ENCODE assay signal across 1 cellular context in the genomic region with DNA sequence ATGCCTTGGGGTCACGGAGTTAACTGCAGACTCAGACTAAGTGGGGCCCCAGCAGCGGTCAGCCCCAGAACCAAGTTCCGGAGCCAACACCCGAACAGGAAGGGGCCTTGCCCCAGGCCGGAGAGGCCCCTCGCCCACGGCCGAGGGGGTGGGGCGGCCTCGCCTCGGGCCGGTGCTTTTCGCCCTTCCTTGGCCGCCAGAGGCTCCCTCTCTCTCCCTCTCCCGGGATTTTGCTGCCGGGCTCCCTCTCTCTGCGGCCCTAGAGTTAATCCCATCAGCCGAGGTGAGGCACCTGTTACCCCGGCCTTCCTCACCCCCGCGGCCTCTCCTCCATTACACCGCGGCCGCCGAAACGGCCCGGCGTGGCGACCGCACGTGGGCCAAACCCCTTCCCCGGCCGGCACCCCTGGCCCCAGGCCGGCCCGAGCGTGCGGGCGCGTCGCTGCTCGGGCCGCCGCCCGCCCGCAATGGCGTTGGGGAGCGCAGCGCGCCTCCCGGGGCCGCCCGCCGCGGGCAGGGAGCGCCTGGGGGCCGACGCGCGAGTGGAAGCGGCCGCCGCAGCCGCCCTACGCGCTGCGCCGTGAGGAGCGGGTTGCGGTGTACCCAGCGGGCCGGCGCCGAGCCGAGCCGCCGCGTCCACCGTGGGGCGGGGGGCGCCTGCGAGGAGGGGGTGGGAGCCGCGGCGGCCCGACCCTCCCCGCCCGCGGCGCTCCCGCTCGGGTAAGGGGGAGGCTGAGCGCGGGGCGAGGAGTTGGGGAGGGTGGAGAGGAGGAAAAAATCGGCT.
TF ChIP-seq lines count a peak whose summit lies in the region.

A gene (plus strand): TSS at position 175 of the 784 bp plus-strand sequence. CDS start 2,520 bp downstream, outside the sequence.

TF ChIP-seq in HepG2, 621 proteins besides CTCF, POLR2A, EP300 and RAD21 (continued from another document):
- TF ChIP-seq, protein P1, sequence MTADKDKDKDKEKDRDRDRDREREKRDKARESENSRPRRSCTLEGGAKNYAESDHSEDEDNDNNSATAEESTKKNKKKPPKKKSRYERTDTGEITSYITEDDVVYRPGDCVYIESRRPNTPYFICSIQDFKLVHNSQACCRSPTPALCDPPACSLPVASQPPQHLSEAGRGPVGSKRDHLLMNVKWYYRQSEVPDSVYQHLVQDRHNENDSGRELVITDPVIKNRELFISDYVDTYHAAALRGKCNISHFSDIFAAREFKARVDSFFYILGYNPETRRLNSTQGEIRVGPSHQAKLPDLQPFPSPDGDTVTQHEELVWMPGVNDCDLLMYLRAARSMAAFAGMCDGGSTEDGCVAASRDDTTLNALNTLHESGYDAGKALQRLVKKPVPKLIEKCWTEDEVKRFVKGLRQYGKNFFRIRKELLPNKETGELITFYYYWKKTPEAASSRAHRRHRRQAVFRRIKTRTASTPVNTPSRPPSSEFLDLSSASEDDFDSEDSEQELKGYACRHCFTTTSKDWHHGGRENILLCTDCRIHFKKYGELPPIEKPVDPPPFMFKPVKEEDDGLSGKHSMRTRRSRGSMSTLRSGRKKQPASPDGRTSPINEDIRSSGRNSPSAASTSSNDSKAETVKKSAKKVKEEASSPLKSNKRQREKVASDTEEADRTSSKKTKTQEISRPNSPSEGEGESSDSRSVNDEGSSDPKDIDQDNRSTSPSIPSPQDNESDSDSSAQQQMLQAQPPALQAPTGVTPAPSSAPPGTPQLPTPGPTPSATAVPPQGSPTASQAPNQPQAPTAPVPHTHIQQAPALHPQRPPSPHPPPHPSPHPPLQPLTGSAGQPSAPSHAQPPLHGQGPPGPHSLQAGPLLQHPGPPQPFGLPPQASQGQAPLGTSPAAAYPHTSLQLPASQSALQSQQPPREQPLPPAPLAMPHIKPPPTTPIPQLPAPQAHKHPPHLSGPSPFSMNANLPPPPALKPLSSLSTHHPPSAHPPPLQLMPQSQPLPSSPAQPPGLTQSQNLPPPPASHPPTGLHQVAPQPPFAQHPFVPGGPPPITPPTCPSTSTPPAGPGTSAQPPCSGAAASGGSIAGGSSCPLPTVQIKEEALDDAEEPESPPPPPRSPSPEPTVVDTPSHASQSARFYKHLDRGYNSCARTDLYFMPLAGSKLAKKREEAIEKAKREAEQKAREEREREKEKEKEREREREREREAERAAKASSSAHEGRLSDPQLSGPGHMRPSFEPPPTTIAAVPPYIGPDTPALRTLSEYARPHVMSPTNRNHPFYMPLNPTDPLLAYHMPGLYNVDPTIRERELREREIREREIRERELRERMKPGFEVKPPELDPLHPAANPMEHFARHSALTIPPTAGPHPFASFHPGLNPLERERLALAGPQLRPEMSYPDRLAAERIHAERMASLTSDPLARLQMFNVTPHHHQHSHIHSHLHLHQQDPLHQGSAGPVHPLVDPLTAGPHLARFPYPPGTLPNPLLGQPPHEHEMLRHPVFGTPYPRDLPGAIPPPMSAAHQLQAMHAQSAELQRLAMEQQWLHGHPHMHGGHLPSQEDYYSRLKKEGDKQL (CRISPR knock-in tag; IDR thresholded peaks at IDR 0.05; ENCODE audit: low read depth) = no peak
- no peak; the same call in 1 of the 2 replicates for TF ChIP-seq ZNF235 (CRISPR knock-in tag; IDR thresholded peaks at IDR 0.05; ENCODE audit: borderline replicate concordance)
- TF ChIP-seq, protein P2, sequence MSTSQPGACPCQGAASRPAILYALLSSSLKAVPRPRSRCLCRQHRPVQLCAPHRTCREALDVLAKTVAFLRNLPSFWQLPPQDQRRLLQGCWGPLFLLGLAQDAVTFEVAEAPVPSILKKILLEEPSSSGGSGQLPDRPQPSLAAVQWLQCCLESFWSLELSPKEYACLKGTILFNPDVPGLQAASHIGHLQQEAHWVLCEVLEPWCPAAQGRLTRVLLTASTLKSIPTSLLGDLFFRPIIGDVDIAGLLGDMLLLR (CRISPR knock-in tag; IDR thresholded peaks at IDR 0.05) = no peak
- no peak for TF ChIP-seq SRY (CRISPR knock-in tag; IDR thresholded peaks at IDR 0.05)
- TF ChIP-seq, protein P3, sequence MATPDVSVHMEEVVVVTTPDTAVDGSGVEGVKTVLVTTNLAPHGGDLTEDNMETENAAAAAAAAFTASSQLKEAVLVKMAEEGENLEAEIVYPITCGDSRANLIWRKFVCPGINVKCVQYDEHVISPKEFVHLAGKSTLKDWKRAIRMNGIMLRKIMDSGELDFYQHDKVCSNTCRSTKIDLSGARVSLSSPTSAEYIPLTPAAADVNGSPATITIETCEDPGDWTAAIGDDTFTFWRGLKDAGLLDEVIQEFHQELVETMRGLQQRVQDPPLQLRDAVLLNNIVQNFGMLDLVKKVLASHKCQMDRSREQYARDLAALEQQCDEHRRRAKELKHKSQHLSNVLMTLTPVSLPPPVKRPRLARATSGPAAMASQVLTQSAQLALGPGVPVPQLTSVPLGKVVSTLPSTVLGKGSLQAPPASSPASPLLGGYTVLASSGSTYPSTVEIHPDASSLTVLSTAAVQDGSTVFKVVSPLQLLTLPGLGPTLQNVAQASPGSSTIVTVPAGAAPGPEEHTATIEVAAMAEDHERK (CRISPR knock-in tag; IDR thresholded peaks at IDR 0.05; ENCODE audit: low read depth) = no peak
- TF ChIP-seq TGIF2 (CRISPR knock-in tag; IDR thresholded peaks at IDR 0.05) = no peak
- TF ChIP-seq, protein P4, sequence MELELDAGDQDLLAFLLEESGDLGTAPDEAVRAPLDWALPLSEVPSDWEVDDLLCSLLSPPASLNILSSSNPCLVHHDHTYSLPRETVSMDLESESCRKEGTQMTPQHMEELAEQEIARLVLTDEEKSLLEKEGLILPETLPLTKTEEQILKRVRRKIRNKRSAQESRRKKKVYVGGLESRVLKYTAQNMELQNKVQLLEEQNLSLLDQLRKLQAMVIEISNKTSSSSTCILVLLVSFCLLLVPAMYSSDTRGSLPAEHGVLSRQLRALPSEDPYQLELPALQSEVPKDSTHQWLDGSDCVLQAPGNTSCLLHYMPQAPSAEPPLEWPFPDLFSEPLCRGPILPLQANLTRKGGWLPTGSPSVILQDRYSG (CRISPR knock-in tag; IDR thresholded peaks at IDR 0.05) = no peak; the same call in 1 of the 2 replicates
- TF ChIP-seq CC2D1A (CRISPR knock-in tag; IDR thresholded peaks at IDR 0.05) = no peak
- TF ChIP-seq ZNF3 (CRISPR knock-in tag; IDR thresholded peaks at IDR 0.05) = no peak
